8 cellular contexts compared by ENCODE assay signal in the genomic region with DNA sequence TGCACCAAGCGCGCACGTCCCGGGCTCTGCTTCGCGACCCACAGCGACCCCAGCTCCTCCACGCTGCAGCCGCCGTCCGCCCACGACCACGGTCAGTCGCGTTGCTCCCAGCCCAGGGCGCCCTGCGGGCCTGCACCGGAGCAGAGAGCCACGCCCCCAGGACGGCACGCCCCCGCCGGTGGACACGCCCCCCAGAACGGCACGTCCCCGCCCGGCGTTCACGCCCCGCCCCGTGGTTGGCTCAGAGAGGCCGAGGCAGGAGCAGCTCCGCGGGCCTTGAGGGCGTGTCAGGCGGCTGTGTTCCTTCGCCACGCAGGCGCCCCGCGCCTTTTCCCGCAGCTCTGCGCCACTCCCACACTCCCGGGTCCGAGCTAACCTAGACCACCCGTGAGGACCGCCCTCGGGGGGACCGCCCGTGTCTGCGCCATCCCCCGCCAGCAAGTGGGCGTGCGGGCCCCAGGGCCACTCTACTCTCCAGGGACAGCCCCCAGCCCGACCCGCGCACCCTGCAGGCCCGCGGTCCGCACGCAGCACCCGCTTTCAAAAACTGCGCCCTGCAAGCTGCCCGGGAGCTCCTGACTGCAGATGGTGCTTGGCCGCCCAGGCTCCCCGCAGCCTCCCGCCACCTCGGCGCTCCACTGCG. TPM values are rescaled to one million over a fixed set of nuclear protein-coding genes. Genes with fewer than 3 reads are reported as not detected.
DNase-seq lines count a peak whose midpoint lies in the region; ATAC-seq and TF ChIP-seq lines count a peak whose summit lies in the region.

RNASET2 (minus strand) TSS at position 107 of the 643 bp plus-strand sequence. CDS start 368 bp downstream, outside the sequence.

- CTCF ChIA-PET in CD4-positive, alpha-beta memory T cell (lab: Charles Lee; ENCODE audit: partially characterized antibody) = interaction anchor here (0.8 to 11.7 kb wide), 8 partner anchors 12 to 32 kb away, joined by 3 to 244 read pairs (median 5); no protein-coding TSS in a partner anchor
- CTCF ChIA-PET in activated CD8-positive, alpha-beta memory T cell treated with anti-CD3 and anti-CD28 coated beads for 36 hours (lab: Charles Lee) = interaction anchor here (0.8 to 1.7 kb wide), 5 partner anchors 16 to 178 kb away, joined by 3 to 5 read pairs (median 5); partner anchors contain the start of gene CEP43

- peak within 1 kb of the TSS; percentile 91 to 100 (median 97) for H3K4me3 Mint-ChIP-seq in CD4-positive, alpha-beta memory T cell
- H3K4me3 Mint-ChIP-seq in memory B cell = peak within 1 kb of the TSS; percentile 95

- TF ChIP-seq CTCF in HL-60 (IDR thresholded peaks at IDR 0.05; ENCODE audit: insufficient read depth, low read length) = no peak

- H3K4me3 ChIP-seq in CD4-positive, alpha-beta memory T cell (ENCODE audit: low read length in 2 of 2) = peak within 1 kb of the TSS; percentile 68 to 95
- H3K4me3 ChIP-seq in HL-60 (replicated peaks; ENCODE audit: insufficient read depth, low read length) = peak within 1 kb of the TSS; percentile 72

- peaks cover 0 to 6% (median 0%) of the 10 kb centered on the region in 8 donors for H3K9me3 Mint-ChIP-seq in CD4-positive, alpha-beta memory T cell
- no peaks in the 10 kb centered on the region for H3K9me3 Mint-ChIP-seq in memory B cell

- H3K4me1 ChIP-seq in CD4-positive, alpha-beta memory T cell (ENCODE audit: insufficient read depth, low read length) = peaks cover 67% of the 10 kb centered on the region

- intact Hi-C loops in CD4-positive, alpha-beta memory T cell (cut with micrococcal nuclease) = loop anchor here (1.0 to 10.0 kb wide), 6 partner anchors 32 to 542 kb away; partner anchors contain the start of genes CEP43 and RPS6KA2

- peak; percentile 96 to 100 (median 97) for DNase-seq in CD4-positive, alpha-beta memory T cell
- DNase-seq in HL-60 (ENCODE audit: low read depth in 1 of 2, low spot score in 1 of 2) = peak; percentile 88 to 97
- DNase-seq in NK-92 treated with Interleukin-12 subunit alpha and Interleukin-12 subunit beta, amount 100 ng/mL, for 24 hours (lab: John Stamatoyannopoulos, UW) = peak; percentile 84
- peak; percentile 96 for DNase-seq in effector CD8-positive, alpha-beta T cell (lab: John Stamatoyannopoulos, UW)
- peak; percentile 100 for DNase-seq in memory B cell (ENCODE audit: low spot score in 2 of 2)
- peak; percentile 99 for DNase-seq in stimulated activated CD8-positive, alpha-beta memory T cell treated with anti-CD3 and anti-CD28 coated beads, Interleukin-12 subunit alpha, Interleukin-12 subunit beta, amount 100 ng/mL, for 1 hour (ENCODE audit: low read depth)

- H3K27me3 ChIP-seq in CD4-positive, alpha-beta memory T cell (ENCODE audit: insufficient read depth, low read length) = no peaks in the 10 kb centered on the region
- no peaks in the 10 kb centered on the region for H3K27me3 ChIP-seq in HL-60 (ENCODE audit: insufficient read depth, poor library complexity, severe bottlenecking)

- no peaks in the 10 kb centered on the region for H3K27me3 Mint-ChIP-seq in CD4-positive, alpha-beta memory T cell
- H3K27me3 Mint-ChIP-seq in memory B cell = no peaks in the 10 kb centered on the region

- peaks cover 57 to 79% (median 67%) of the 10 kb centered on the region in 4 donors for H3K4me1 Mint-ChIP-seq in CD4-positive, alpha-beta memory T cell
- peaks cover 62% of the 10 kb centered on the region for H3K4me1 Mint-ChIP-seq in memory B cell

- peaks cover 9% of the 10 kb centered on the region for H3K36me3 ChIP-seq in CD4-positive, alpha-beta memory T cell (ENCODE audit: insufficient read depth, low read length)

- peak; percentile 70 for ATAC-seq in GM19455 (IDR thresholded peaks at IDR 0.05; ENCODE audit: unreplicated experiment)
- peak; percentile 83 for ATAC-seq in memory B cell (ENCODE audit: low read depth)

- POLR2A ChIA-PET in CD4-positive, alpha-beta memory T cell (lab: Charles Lee; ENCODE audit: partially characterized antibody) = interaction anchor here (0.7 to 11.1 kb wide), 28 partner anchors 9 to 540 kb away, joined by 3 to 263 read pairs (median 6); partner anchors contain the start of genes CEP43 and RPS6KA2
- POLR2A ChIA-PET in activated CD8-positive, alpha-beta memory T cell treated with anti-CD3 and anti-CD28 coated beads for 36 hours (lab: Charles Lee) = interaction anchor here (0.9 to 1.8 kb wide), 2 partner anchors 11 to 42 kb away, joined by 4 to 10 read pairs; partner anchors contain the start of gene CEP43

- no peaks in the 10 kb centered on the region for H3K9me3 ChIP-seq in CD4-positive, alpha-beta memory T cell (ENCODE audit: control insufficient read depth in 1 of 2, low read length in 2 of 2)

- H3K36me3 Mint-ChIP-seq in CD4-positive, alpha-beta memory T cell = peaks cover 26 to 28% of the 10 kb centered on the region in 2 donors
- H3K36me3 Mint-ChIP-seq in memory B cell = peaks cover 18% of the 10 kb centered on the region

- peak within 1 kb of the TSS; percentile 92 for H3K27ac ChIP-seq in CD4-positive, alpha-beta memory T cell (ENCODE audit: low read depth, low read length)
- H3K27ac ChIP-seq in HL-60 (replicated peaks) = peak within 1 kb of the TSS; percentile 93

- peak within 1 kb of the TSS; percentile 94 to 100 (median 98) for H3K27ac Mint-ChIP-seq in CD4-positive, alpha-beta memory T cell
- peak within 1 kb of the TSS; percentile 95 for H3K27ac Mint-ChIP-seq in memory B cell

RNA-seq across cellular contexts. Expression of gene RNASET2, which starts in this region (rescaled TPM):
- total RNA-seq in CD4-positive, alpha-beta memory T cell = 100 to 1,000 TPM; 296 to 306 TPM
- polyA plus RNA-seq in CD4-positive, alpha-beta memory T cell = 100 to 1,000 TPM; 544 to 586 TPM
- 10 to 100 TPM; 21.9 to 25.9 TPM for total RNA-seq in activated CD8-positive, alpha-beta memory T cell treated with anti-CD3 and anti-CD28 coated beads for 36 hours

Comparison
In these comparisons a context has a peak if more than half of its experiments do, and no peak if none do; other contexts are left out.
1. Peak in every context shown above with its lines: DNase-seq, ATAC-seq, H3K4me3 ChIP-seq and H3K27ac ChIP-seq.
2. RNA of gene RNASET2 (total RNA-seq): 296 to 306 TPM in CD4-positive, alpha-beta memory T cell; 21.9 to 25.9 TPM in activated CD8-positive, alpha-beta memory T cell treated with anti-CD3 and anti-CD28 coated beads for 36 hours; every median in the first group is over 10 times any median in the second.